In the genomic region with DNA sequence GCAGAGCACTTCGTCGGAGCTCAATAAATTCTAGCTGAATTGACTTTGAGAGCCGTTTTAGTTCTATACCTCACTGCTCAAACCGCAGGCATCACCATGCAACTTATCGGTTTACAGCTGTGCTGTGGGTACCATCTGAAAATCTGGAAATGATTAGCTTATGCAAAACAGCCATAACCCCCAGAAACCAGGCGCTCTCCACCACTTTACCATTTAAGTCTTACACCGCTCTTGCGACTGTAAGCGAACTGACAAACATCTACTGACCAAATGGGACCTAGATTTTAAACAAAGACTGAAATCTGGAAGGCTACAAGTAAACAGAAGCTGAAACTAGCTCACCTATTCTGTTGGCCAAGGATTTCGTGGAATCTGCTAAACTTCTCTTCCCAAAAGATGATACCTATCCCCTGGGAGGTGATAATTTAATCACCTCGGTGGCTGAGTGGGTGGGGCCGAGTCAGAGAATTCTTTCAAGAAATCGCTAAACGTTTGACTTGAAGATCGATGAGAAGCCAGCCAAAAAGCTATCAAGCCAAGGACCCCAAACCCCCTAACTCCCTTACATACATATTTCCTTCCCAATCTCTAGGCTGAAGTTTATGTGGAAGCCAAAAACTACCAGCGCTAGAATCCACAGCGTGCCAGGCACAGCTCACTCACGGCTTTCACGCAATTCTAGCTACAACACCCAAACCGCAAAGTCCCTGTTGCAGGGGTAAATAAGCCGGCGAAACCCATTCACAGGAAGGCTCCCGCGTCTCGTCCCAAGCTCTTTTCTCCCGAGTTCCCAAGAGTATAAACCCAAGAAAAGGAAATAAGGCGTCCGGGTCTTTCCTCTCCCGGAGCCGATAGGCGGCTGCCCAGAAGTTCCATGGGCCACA, we compare ENCODE assay signal across 8 cellular contexts. TPM values are rescaled to one million over a fixed set of nuclear protein-coding genes. Genes with fewer than 3 reads are reported as not detected.
DNase-seq lines count a peak whose midpoint lies in the region; ATAC-seq and TF ChIP-seq lines count a peak whose summit lies in the region.

No MANE protein-coding gene starts in this region.

- peak overlapping the region; percentile 72 to 83 for H3K4me3 ChIP-seq in prostate gland

- H3K9me3 ChIP-seq in T-helper 17 cell (ENCODE audit: control insufficient read depth, low read length, poor library complexity, severe bottlenecking) (no peaks in the 10 kb centered on the region), prostate gland (no peaks in the 10 kb centered on the region)

- peak overlapping the region; percentile 89 to 91 for H3K27ac ChIP-seq in prostate gland

- H3K4me1 ChIP-seq in prostate gland (replicated peaks): no peaks in the 10 kb centered on the region

- H3K27me3 Mint-ChIP-seq in T-helper 17 cell: no peaks in the 10 kb centered on the region

- 6% methylated on average over 31 of the region's 31 CpGs for WGBS in prostate gland

- H3K4me3 Mint-ChIP-seq in T-helper 17 cell: peak overlapping the region; percentile 96

- H3K4me1 Mint-ChIP-seq in T-helper 17 cell: peaks cover 25% of the 10 kb centered on the region

- intact Hi-C loops in prostate gland (cut with DNase I): loop anchor here (2.0 to 5.0 kb wide), 4 partner anchors 64 to 311 kb away; partner anchors contain the start of genes GTF2H1, HPS5, TMEM86A and TSG101

- H3K36me3 Mint-ChIP-seq in T-helper 17 cell (ENCODE audit: low read depth): peaks cover 4% of the 10 kb centered on the region

- no peak for TF ChIP-seq CTCF in prostate gland (IDR thresholded peaks at IDR 0.05)

- H3K27me3 ChIP-seq in prostate gland (replicated peaks; ENCODE audit: insufficient read depth): no peaks in the 10 kb centered on the region

- no peak for TF ChIP-seq POLR2A in prostate gland (IDR thresholded peaks at IDR 0.05)

- peak overlapping the region; percentile 98 for H3K27ac Mint-ChIP-seq in T-helper 17 cell

- peak; percentile 11 for DNase-seq in AG20443 (ENCODE audit: low spot score)
- no peak for DNase-seq in T-helper 17 cell
- peak; percentile 72 for DNase-seq in fibroblast of gingiva (ENCODE audit: low read depth)
- no peak for DNase-seq in prostate gland (ENCODE audit: low spot score)
- no peak for DNase-seq in ecto neural progenitor cell (ENCODE audit: low spot score)
- DNase-seq in NCI-H446 (lab: John Stamatoyannopoulos, UW): no peak

- ATAC-seq in GM18870 (IDR thresholded peaks at IDR 0.05; ENCODE audit: unreplicated experiment) (peak; percentile 63), HG03066 (IDR thresholded peaks at IDR 0.05; ENCODE audit: low read depth, unreplicated experiment) (peak; percentile 54), T-helper 17 cell (no peak)

- H3K36me3 ChIP-seq in prostate gland: no peaks in the 10 kb centered on the region

RNA-seq across cellular contexts. Expression of gene SPTY2D1, which starts 0.6 kb away (rescaled TPM):
- total RNA-seq in T-helper 17 cell: 10 to 100 TPM; 55.0 to 70.6 TPM
- 10 to 100 TPM; 18.0 to 19.3 TPM for total RNA-seq in prostate gland

RNA-seq across cellular contexts. Expression of gene MISFA, which starts 33.9 kb away (rescaled TPM):
- total RNA-seq in T-helper 17 cell: 1 to 10 TPM in 1 of 2 donors, under 1 TPM in 1; 0.99 to 1.9 TPM
- 1 to 10 TPM in 1 of 2 donors, under 1 TPM in 1; 0.82 to 7.3 TPM for total RNA-seq in prostate gland

RNA-seq across cellular contexts. Expression of gene UEVLD, which starts 45.0 kb away (rescaled TPM):
- total RNA-seq in T-helper 17 cell: 10 to 100 TPM in 1 of 2 donors, 1 to 10 TPM in 1; 8.0 to 12.6 TPM
- total RNA-seq in prostate gland: 10 to 100 TPM; 28.1 to 37.1 TPM

Comparison
In these comparisons a context has a peak if more than half of its experiments do, and no peak if none do; other contexts are left out.
1. DNase-seq: peak in AG20443 (single experiment) and fibroblast of gingiva (single experiment); none in T-helper 17 cell (0 of 3), prostate gland (single experiment), ecto neural progenitor cell (single experiment) and NCI-H446 (0 of 2).